Comparison of ENCODE assay signal across 7 cellular contexts in the genomic region with DNA sequence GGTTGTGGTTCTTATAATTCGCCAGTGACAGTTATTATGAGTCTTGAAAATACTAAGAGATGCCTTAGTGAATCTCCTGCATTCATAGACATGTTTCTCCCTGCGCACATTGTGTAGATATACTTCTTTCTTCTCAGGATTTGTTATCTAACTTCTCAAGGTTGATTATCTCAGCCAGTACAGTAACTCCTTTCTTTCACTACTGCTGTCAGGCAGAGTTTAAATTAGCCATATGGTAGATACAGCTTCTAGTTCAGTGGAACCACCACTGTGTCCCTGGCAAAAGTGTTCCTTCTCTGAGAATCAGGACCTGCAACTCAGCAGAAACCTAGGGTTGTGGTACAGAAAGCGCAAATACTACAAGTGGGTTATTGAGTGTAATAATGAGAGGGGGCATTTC.
"Had no signal": no experiment of that assay in that cellular context is flagged by ENCODE, and none has a peak within 500 bp of the region (broad histone marks: within the 10 kb centered on the region; RNA-seq: fewer than 3 reads in every experiment).

No MANE protein-coding gene starts in this region.

- H3K4me1 Mint-ChIP-seq: IgD-negative memory B cell had no signal

- DNase-seq: IMR-90, KBM-7, KG1 had no signal

- H3K4me3 Mint-ChIP-seq: IgD-negative memory B cell had no signal

- H3K27me3 Mint-ChIP-seq: IgD-negative memory B cell had no signal

- H3K27ac ChIP-seq: HL-60 had no signal

- ATAC-seq: HepG2 had no signal

- FAIRE-seq: HepG2, HTR-8/SVneo had no signal
